In genomic region chr1:44276006-44276405, GRCh38 we compare ENCODE assay signal across 11 cellular contexts.
DNase-seq lines count a peak whose midpoint lies in the region; ATAC-seq and TF ChIP-seq lines count a peak whose summit lies in the region.
"Had no signal": no experiment of that assay in that cellular context is flagged by ENCODE, and none has a peak within 500 bp of the region (broad histone marks: within the 10 kb centered on the region; RNA-seq: fewer than 3 reads in every experiment).

No MANE protein-coding gene starts in this region.

- H3K9me3 ChIP-seq in adipocyte (ENCODE audit: control insufficient read depth, low read length), result no peaks in the 10 kb centered on the region
- H3K9me3 ChIP-seq in mesodermal cell (ENCODE audit: control insufficient read depth, low read length), result no peaks in the 10 kb centered on the region
- H3K9me3 ChIP-seq in CD4-positive, alpha-beta T cell (ENCODE audit: control insufficient read depth, low read length), result no peaks in the 10 kb centered on the region

- CTCF ChIA-PET in CD4-positive, alpha-beta T cell (lab: Charles Lee), result no interaction called here

- WGBS in mesodermal cell (ENCODE audit: insufficient coverage in 2 of 2), 2 experiments, result 48 to 50% methylated on average over 1 to 2 of the region's 3 CpGs

- no peaks in the 10 kb centered on the region for H3K27me3 Mint-ChIP-seq in CD4-positive, alpha-beta T cell

- H3K27ac Mint-ChIP-seq in CD4-positive, alpha-beta T cell, result no peak overlapping the region

- H3K27ac ChIP-seq in mesodermal cell (ENCODE audit: low read depth, low read length, severe bottlenecking), result peak overlapping the region; percentile 23
- no peak overlapping the region for H3K27ac ChIP-seq in CD4-positive, alpha-beta T cell (ENCODE audit: low read depth, low read length)

- H3K36me3 ChIP-seq in adipocyte (ENCODE audit: control insufficient read depth, insufficient read depth, low read length, severe bottlenecking) (peaks cover 4% of the 10 kb centered on the region), mesodermal cell (ENCODE audit: control insufficient read depth, insufficient read depth, low read length) (no peaks in the 10 kb centered on the region)

- H3K4me3 Mint-ChIP-seq in CD4-positive, alpha-beta T cell, result no peak overlapping the region

- DNase-seq in GM04504 (ENCODE audit: low read depth), result peak; percentile 15
- DNase-seq in NCI-H2107 treated with DMSO at 0.1 percent for 48 hours (lab: John Stamatoyannopoulos, UW; ENCODE audit: unreplicated experiment), result peak; percentile 90
- DNase-seq in adipocyte (ENCODE audit: low read depth), result peak; percentile 16
- no peak for DNase-seq in hippocampal formation (lab: John Stamatoyannopoulos, UW)
- DNase-seq in kidney tubule cell (ENCODE audit: low spot score), result no peak
- no peak for DNase-seq in CD4-positive, alpha-beta T cell
- no peak for DNase-seq in GM19240 (ENCODE audit: insufficient read length, low spot score)
- DNase-seq: activated T-cell treated with anti-CD3 and anti-CD28 coated beads for 4 hours, NCI-H1048, T-helper 2 cell had no signal

- peaks cover 27% of the 10 kb centered on the region for H3K4me1 ChIP-seq in adipocyte (ENCODE audit: control insufficient read depth, insufficient read depth, low read length)
- H3K4me1 ChIP-seq in mesodermal cell (ENCODE audit: control insufficient read depth, insufficient read depth, low read length, poor library complexity, severe bottlenecking), result peaks cover 13% of the 10 kb centered on the region

- H3K9ac ChIP-seq in adipocyte (ENCODE audit: low read length), result no peak overlapping the region

- H3K9me3 Mint-ChIP-seq in CD4-positive, alpha-beta T cell, result no peaks in the 10 kb centered on the region

- no peak for ATAC-seq in CD4-positive, alpha-beta T cell (ENCODE audit: poor library complexity)

- no peak for TF ChIP-seq CTCF in CD4-positive, alpha-beta T cell (IDR thresholded peaks at IDR 0.05)

- peaks cover 29% of the 10 kb centered on the region for H3K4me1 Mint-ChIP-seq in CD4-positive, alpha-beta T cell (ENCODE audit: low read depth)

- intact Hi-C loops in CD4-positive, alpha-beta T cell (cut with DNase I, micrococcal nuclease), result no loop called here

- H3K4me3 ChIP-seq in adipocyte (ENCODE audit: low read length) (no peak overlapping the region), mesodermal cell (ENCODE audit: extremely low read depth, insufficient read depth, low read length, poor library complexity, severe bottlenecking) (no peak overlapping the region)

- H3K27me3 ChIP-seq in adipocyte (replicated peaks; ENCODE audit: control insufficient read depth, insufficient read depth, low read length), result no peaks in the 10 kb centered on the region
- H3K27me3 ChIP-seq in CD4-positive, alpha-beta T cell (ENCODE audit: control insufficient read depth, insufficient read depth, low read length), result no peaks in the 10 kb centered on the region

- no peaks in the 10 kb centered on the region for H3K36me3 Mint-ChIP-seq in CD4-positive, alpha-beta T cell (ENCODE audit: low read depth)

- POLR2A ChIA-PET in CD4-positive, alpha-beta T cell (lab: Charles Lee), result no interaction called here

Comparison
In these comparisons a context has a peak if more than half of its experiments do, and no peak if none do; other contexts are left out.
1. DNase-seq: peak in GM04504 (single experiment), NCI-H2107 treated with DMSO at 0.1 percent for 48 hours (single experiment) and adipocyte (single experiment); none in hippocampal formation (0 of 2), kidney tubule cell (single experiment), CD4-positive, alpha-beta T cell (0 of 10) and GM19240 (single experiment).